Comparison of ENCODE assay signal across 26 cellular contexts in the genomic region with DNA sequence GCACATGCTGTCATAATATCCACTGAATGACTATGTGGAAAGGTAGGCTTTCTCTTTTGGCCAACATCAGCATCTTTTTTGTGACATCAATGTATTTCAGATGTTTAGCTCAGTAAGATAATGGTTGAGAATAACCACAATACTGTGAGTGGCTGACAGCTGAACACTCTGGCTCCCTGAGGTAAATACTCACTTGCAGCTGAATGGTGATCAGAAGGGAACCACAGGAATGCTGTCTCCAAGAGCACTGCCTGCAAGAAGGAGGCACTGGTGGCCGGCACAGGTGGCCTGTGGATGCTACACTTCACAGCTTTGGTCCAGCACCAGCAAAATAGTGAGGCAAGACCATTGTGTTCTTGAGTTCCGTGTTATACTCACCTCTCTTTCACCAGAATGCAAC.
"Had no signal": no experiment of that assay in that cellular context is flagged by ENCODE, and none has a peak within 500 bp of the region (broad histone marks: within the 10 kb centered on the region; RNA-seq: fewer than 3 reads in every experiment).

No MANE protein-coding gene starts in this region.

- H3K9me3 ChIP-seq: body of pancreas, colonic mucosa, gastroesophageal sphincter, pancreas, prostate gland, stomach, tibial artery, upper lobe of right lung had no signal

- H3K4me3 ChIP-seq: body of pancreas, colonic mucosa, gastroesophageal sphincter, pancreas, prostate gland, stomach, tibial artery, upper lobe of right lung had no signal

- H3K27ac ChIP-seq: body of pancreas, colonic mucosa, gastroesophageal sphincter, pancreas, prostate gland, stomach, tibial artery, upper lobe of right lung had no signal

- H3K27me3 ChIP-seq: body of pancreas, colonic mucosa, pancreas, tibial artery, upper lobe of right lung had no signal

- DNase-seq: activated B cell treated with CpG ODN at 0.5 μM for 24 hours; activated CD4-positive, alpha-beta T cell treated with anti-CD3 and anti-CD28 coated beads for 36 hours; activated CD8-positive, alpha-beta memory T cell treated with anti-CD3 and anti-CD28 coated beads, Interleukin-2, amount 10 ng/mL, durations not matched to agents 7 days and 5 days; activated CD8-positive, alpha-beta T cell treated with anti-CD3 and anti-CD28 coated beads, Interleukin-2, amount 10 ng/mL, durations not matched to agents 7 days and 5 days; activated naive CD4-positive, alpha-beta T cell; activated T-cell treated with anti-CD3 and anti-CD28 coated beads, Interleukin-2, amount 50 U/mL, for 48 hours; body of pancreas; colonic mucosa; effector memory CD4-positive, alpha-beta T cell; head of caudate nucleus; hippocampal formation; kidney; midbrain; naive thymus-derived CD8-positive, alpha-beta T cell; nucleus accumbens; pancreas; retina; small intestine; stimulated activated naive B cell treated with anti-CD40 and anti-IgM and Interleukin-4, amounts not matched to agents 10 μg/mL and 1 μg/mL and 100 μg/mL, for 72 hours; stomach; tibial artery; upper lobe of right lung had no signal

- H3K36me3 ChIP-seq: colonic mucosa, gastroesophageal sphincter, pancreas, prostate gland, stomach, tibial artery, upper lobe of right lung had no signal

- H3K4me1 ChIP-seq: body of pancreas, colonic mucosa, gastroesophageal sphincter, pancreas, prostate gland, stomach, tibial artery, upper lobe of right lung had no signal

- ATAC-seq: activated CD4-positive, alpha-beta T cell treated with anti-CD3 and anti-CD28 coated beads for 36 hours; activated CD8-positive, alpha-beta memory T cell treated with anti-CD3 and anti-CD28 coated beads, Interleukin-2, amount 10 ng/mL, durations not matched to agents 7 days and 5 days; activated CD8-positive, alpha-beta T cell treated with anti-CD3 and anti-CD28 coated beads, Interleukin-2, amount 10 ng/mL, durations not matched to agents 7 days and 5 days; activated naive CD4-positive, alpha-beta T cell treated with anti-CD3 and anti-CD28 coated beads, Interleukin-2, amount 50 U/mL, for 72 hours; body of pancreas; gastroesophageal sphincter; naive thymus-derived CD8-positive, alpha-beta T cell; pancreas; sciatic nerve; stimulated activated naive B cell treated with anti-CD40 and anti-IgM and Interleukin-4, amounts not matched to agents 10 μg/mL and 1 μg/mL and 100 μg/mL, for 72 hours; upper lobe of right lung had no signal
